ENCODE assay signal across 11 cellular contexts in genomic region chr3:195139091-195139875, GRCh38.
DNase-seq lines count a peak whose midpoint lies in the region; ATAC-seq and TF ChIP-seq lines count a peak whose summit lies in the region.
"Had no signal": no experiment of that assay in that cellular context is flagged by ENCODE, and none has a peak within 500 bp of the region (broad histone marks: within the 10 kb centered on the region; RNA-seq: fewer than 3 reads in every experiment).

No MANE protein-coding gene starts in this region.

- TF ChIP-seq CTCF in left ventricle myocardium inferior (IDR thresholded peaks at IDR 0.05; ENCODE audit: borderline replicate concordance) (no peak), WTC11 (IDR thresholded peaks at IDR 0.05) (no peak)

- H3K4me3 Mint-ChIP-seq in WTC11: no peak overlapping the region

- H3K27me3 Mint-ChIP-seq in WTC11 (ENCODE audit: low read depth): no peaks in the 10 kb centered on the region

- H3K27me3 ChIP-seq in left ventricle myocardium inferior (ENCODE audit: low read depth): no peaks in the 10 kb centered on the region

- no peaks in the 10 kb centered on the region for H3K36me3 ChIP-seq in left ventricle myocardium inferior

- peak overlapping the region; percentile 65 for H3K27ac ChIP-seq in left ventricle myocardium inferior (replicated peaks)

- no peaks in the 10 kb centered on the region for H3K4me1 ChIP-seq in left ventricle myocardium inferior

- peak overlapping the region; percentile 17 for H3K4me3 ChIP-seq in left ventricle myocardium inferior

- peaks cover 15% of the 10 kb centered on the region for H3K9me3 Mint-ChIP-seq in WTC11

- peaks cover 21% of the 10 kb centered on the region for H3K36me3 Mint-ChIP-seq in WTC11

- POLR2A ChIA-PET in WTC11 (lab: Charles Lee) (no interaction called here), HEK293T (lab: Yijun Ruan, JAX) (no interaction called here)

- CTCF ChIA-PET in WTC11 (lab: Charles Lee): interaction anchor here (0.8 kb wide), 1 partner anchor 20 kb away, joined by 3 read pairs; no protein-coding TSS in a partner anchor
- CTCF ChIA-PET in HEK293T (lab: Yijun Ruan, JAX): no interaction called here

- no peak overlapping the region for H3K27ac Mint-ChIP-seq in WTC11

- no peak for DNase-seq in left ventricle myocardium inferior
- no peak for DNase-seq in WTC11 (ENCODE audit: low spot score)
- DNase-seq in SKM-1 treated with dmso at 0.1 percent for 144 hours (lab: John Stamatoyannopoulos, UW; ENCODE audit: unreplicated experiment): no peak
- no peak for DNase-seq in cerebellar cortex (ENCODE audit: low spot score)
- no peak for DNase-seq in HEK293T (ENCODE audit: extremely low spot score)
- DNase-seq: activated CD4-positive, alpha-beta T cell treated with anti-CD3 and anti-CD28 coated beads for 48 hours; activated gamma-delta T cell; NCI-H510A had no signal

- ATAC-seq in GM18499 (IDR thresholded peaks at IDR 0.05; ENCODE audit: insufficient read depth, unreplicated experiment) (peak; percentile 63), GM21447 (IDR thresholded peaks at IDR 0.05; ENCODE audit: unreplicated experiment) (peak; percentile 72), HG03460 (IDR thresholded peaks at IDR 0.05; ENCODE audit: unreplicated experiment) (peak; percentile 71), WTC11 (no peak)

- intact Hi-C loops in left ventricle myocardium inferior (cut with micrococcal nuclease): no loop called here

- peaks cover 7% of the 10 kb centered on the region for H3K9me3 ChIP-seq in left ventricle myocardium inferior (replicated peaks)

- no peaks in the 10 kb centered on the region for H3K4me1 Mint-ChIP-seq in WTC11

TF ChIP-seq in WTC11, 78 proteins besides CTCF, POLR2A, EP300 and RAD21 (continues in another document):
- no peak for TF ChIP-seq ETV6 (CRISPR knock-in tag; IDR thresholded peaks at IDR 0.05)
- TF ChIP-seq ZMAT4 (CRISPR knock-in tag; IDR thresholded peaks at IDR 0.05): no peak
- TF ChIP-seq JUN (CRISPR knock-in tag; IDR thresholded peaks at IDR 0.05): no peak
- TF ChIP-seq ZNF219 (CRISPR knock-in tag; IDR thresholded peaks at IDR 0.05; ENCODE audit: borderline replicate concordance): no peak
- no peak for TF ChIP-seq RORB (CRISPR knock-in tag; IDR thresholded peaks at IDR 0.05)
- TF ChIP-seq, protein P1, sequence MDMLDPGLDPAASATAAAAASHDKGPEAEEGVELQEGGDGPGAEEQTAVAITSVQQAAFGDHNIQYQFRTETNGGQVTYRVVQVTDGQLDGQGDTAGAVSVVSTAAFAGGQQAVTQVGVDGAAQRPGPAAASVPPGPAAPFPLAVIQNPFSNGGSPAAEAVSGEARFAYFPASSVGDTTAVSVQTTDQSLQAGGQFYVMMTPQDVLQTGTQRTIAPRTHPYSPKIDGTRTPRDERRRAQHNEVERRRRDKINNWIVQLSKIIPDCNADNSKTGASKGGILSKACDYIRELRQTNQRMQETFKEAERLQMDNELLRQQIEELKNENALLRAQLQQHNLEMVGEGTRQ (CRISPR knock-in tag; IDR thresholded peaks at IDR 0.05): no peak
- TF ChIP-seq E2F5 (CRISPR knock-in tag; IDR thresholded peaks at IDR 0.05): no peak
- TF ChIP-seq ZNF671 (CRISPR knock-in tag; IDR thresholded peaks at IDR 0.05): no peak
- TF ChIP-seq SMAD3 (CRISPR knock-in tag; IDR thresholded peaks at IDR 0.05; ENCODE audit: borderline replicate concordance): no peak
- TF ChIP-seq STAT6 (CRISPR knock-in tag; conservative IDR thresholded peaks at IDR 0.05; ENCODE audit: low read depth): no peak
- TF ChIP-seq KAT7 (CRISPR knock-in tag; IDR thresholded peaks at IDR 0.05; ENCODE audit: borderline replicate concordance): no peak
- no peak for TF ChIP-seq ZNF416 (CRISPR knock-in tag; IDR thresholded peaks at IDR 0.05)
- no peak for TF ChIP-seq SOX15 (CRISPR knock-in tag; IDR thresholded peaks at IDR 0.05)

TF ChIP-seq in HEK293T, 16 proteins besides CTCF, POLR2A, EP300 and RAD21:
- TF ChIP-seq NFRKB (IDR thresholded peaks at IDR 0.05): no peak
- no peak for TF ChIP-seq SUZ12 (IDR thresholded peaks at IDR 0.05)
- TF ChIP-seq ARNT (IDR thresholded peaks at IDR 0.05): no peak
